2 cellular contexts compared by ENCODE assay signal in genomic region chr7:98280296-98280695, GRCh38.
TF ChIP-seq lines count a peak whose summit lies in the region.

No MANE protein-coding gene starts in this region.

TF ChIP-seq in SK-N-SH, 30 proteins besides CTCF, POLR2A, EP300 and RAD21:
- no peak for TF ChIP-seq SIN3A (IDR thresholded peaks at IDR 0.05; ENCODE audit: borderline replicate concordance, low read depth, low read length)
- no peak for TF ChIP-seq RCOR1 (IDR thresholded peaks at IDR 0.05; ENCODE audit: low read length)
- TF ChIP-seq GATA2 (CRISPR knock-in tag; IDR thresholded peaks at IDR 0.05) = no peak
- TF ChIP-seq TAF1 (IDR thresholded peaks at IDR 0.05; ENCODE audit: borderline replicate concordance, low read depth, low read length) = no peak

TF ChIP-seq in SK-N-SH treated with all-trans-retinoic acid at 6 μM for 48 hours, 23 proteins besides CTCF, POLR2A, EP300 and RAD21:
- no peak for TF ChIP-seq SNAI2 (CRISPR knock-in tag; IDR thresholded peaks at IDR 0.05)
- TF ChIP-seq RARB (CRISPR knock-in tag; IDR thresholded peaks at IDR 0.05) = no peak
- TF ChIP-seq, protein P1, sequence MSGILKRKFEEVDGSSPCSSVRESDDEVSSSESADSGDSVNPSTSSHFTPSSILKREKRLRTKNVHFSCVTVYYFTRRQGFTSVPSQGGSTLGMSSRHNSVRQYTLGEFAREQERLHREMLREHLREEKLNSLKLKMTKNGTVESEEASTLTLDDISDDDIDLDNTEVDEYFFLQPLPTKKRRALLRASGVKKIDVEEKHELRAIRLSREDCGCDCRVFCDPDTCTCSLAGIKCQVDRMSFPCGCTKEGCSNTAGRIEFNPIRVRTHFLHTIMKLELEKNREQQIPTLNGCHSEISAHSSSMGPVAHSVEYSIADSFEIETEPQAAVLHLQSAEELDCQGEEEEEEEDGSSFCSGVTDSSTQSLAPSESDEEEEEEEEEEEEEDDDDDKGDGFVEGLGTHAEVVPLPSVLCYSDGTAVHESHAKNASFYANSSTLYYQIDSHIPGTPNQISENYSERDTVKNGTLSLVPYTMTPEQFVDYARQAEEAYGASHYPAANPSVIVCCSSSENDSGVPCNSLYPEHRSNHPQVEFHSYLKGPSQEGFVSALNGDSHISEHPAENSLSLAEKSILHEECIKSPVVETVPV (CRISPR knock-in tag; IDR thresholded peaks at IDR 0.05) = no peak
- TF ChIP-seq TCF4 (CRISPR knock-in tag; IDR thresholded peaks at IDR 0.05; ENCODE audit: borderline replicate concordance) = no peak
- no peak for TF ChIP-seq TSHZ2 (CRISPR knock-in tag; IDR thresholded peaks at IDR 0.05)
- no peak for TF ChIP-seq TOX (CRISPR knock-in tag; IDR thresholded peaks at IDR 0.05; ENCODE audit: borderline replicate concordance)
- TF ChIP-seq ZFP30 (CRISPR knock-in tag; IDR thresholded peaks at IDR 0.05) = no peak
- TF ChIP-seq, protein P2, sequence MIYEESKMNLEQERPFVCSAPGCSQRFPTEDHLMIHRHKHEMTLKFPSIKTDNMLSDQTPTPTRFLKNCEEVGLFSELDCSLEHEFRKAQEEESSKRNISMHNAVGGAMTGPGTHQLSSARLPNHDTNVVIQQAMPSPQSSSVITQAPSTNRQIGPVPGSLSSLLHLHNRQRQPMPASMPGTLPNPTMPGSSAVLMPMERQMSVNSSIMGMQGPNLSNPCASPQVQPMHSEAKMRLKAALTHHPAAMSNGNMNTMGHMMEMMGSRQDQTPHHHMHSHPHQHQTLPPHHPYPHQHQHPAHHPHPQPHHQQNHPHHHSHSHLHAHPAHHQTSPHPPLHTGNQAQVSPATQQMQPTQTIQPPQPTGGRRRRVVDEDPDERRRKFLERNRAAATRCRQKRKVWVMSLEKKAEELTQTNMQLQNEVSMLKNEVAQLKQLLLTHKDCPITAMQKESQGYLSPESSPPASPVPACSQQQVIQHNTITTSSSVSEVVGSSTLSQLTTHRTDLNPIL (CRISPR knock-in tag; IDR thresholded peaks at IDR 0.05; ENCODE audit: low read depth) = no peak
- TF ChIP-seq ZC3H10 (CRISPR knock-in tag; IDR thresholded peaks at IDR 0.05) = no peak
- no peak for TF ChIP-seq BACH2 (CRISPR knock-in tag; IDR thresholded peaks at IDR 0.05; ENCODE audit: borderline replicate concordance)
- no peak for TF ChIP-seq ZNF565 (CRISPR knock-in tag; conservative IDR thresholded peaks at IDR 0.05; ENCODE audit: low read depth)
- TF ChIP-seq ZFP3 (CRISPR knock-in tag; IDR thresholded peaks at IDR 0.05) = no peak
- TF ChIP-seq ARNTL (CRISPR knock-in tag; IDR thresholded peaks at IDR 0.05; ENCODE audit: borderline replicate concordance, low read depth) = no peak
- no peak for TF ChIP-seq CSDC2 (CRISPR knock-in tag; IDR thresholded peaks at IDR 0.05)
- TF ChIP-seq ZNF8 (CRISPR knock-in tag; IDR thresholded peaks at IDR 0.05) = no peak
- TF ChIP-seq ZNF70 (CRISPR knock-in tag; IDR thresholded peaks at IDR 0.05) = no peak
- TF ChIP-seq, protein P3, sequence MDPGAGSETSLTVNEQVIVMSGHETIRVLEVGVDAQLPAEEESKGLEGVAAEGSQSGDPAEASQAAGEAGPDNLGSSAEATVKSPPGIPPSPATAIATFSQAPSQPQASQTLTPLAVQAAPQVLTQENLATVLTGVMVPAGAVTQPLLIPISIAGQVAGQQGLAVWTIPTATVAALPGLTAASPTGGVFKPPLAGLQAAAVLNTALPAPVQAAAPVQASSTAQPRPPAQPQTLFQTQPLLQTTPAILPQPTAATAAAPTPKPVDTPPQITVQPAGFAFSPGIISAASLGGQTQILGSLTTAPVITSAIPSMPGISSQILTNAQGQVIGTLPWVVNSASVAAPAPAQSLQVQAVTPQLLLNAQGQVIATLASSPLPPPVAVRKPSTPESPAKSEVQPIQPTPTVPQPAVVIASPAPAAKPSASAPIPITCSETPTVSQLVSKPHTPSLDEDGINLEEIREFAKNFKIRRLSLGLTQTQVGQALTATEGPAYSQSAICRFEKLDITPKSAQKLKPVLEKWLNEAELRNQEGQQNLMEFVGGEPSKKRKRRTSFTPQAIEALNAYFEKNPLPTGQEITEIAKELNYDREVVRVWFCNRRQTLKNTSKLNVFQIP (CRISPR knock-in tag; IDR thresholded peaks at IDR 0.05; ENCODE audit: borderline replicate concordance, low read depth) = no peak
- no peak for TF ChIP-seq OSR1 (CRISPR knock-in tag; IDR thresholded peaks at IDR 0.05)
- TF ChIP-seq GLIS3 (CRISPR knock-in tag; IDR thresholded peaks at IDR 0.05) = no peak
- TF ChIP-seq ESRRG (CRISPR knock-in tag; IDR thresholded peaks at IDR 0.05) = no peak
